In genomic region chr14:91503000-91503504, GRCh38 we compare ENCODE assay signal across 23 cellular contexts. TPM values are rescaled to one million over a fixed set of nuclear protein-coding genes. Genes with fewer than 3 reads are reported as not detected.
DNase-seq lines count a peak whose midpoint lies in the region; ATAC-seq and TF ChIP-seq lines count a peak whose summit lies in the region.
"Had no signal": no experiment of that assay in that cellular context is flagged by ENCODE, and none has a peak within 500 bp of the region (broad histone marks: within the 10 kb centered on the region; RNA-seq: fewer than 3 reads in every experiment).

No MANE protein-coding gene starts in this region.

- H3K9ac ChIP-seq in IMR-90 (ENCODE audit: low read depth, low read length): no peak overlapping the region

- H3K9me3 Mint-ChIP-seq in activated CD8-positive, alpha-beta memory T cell treated with anti-CD3 and anti-CD28 coated beads, Interleukin-2, amount 10 ng/mL, durations not matched to agents 7 days and 5 days (ENCODE audit: low read depth): no peaks in the 10 kb centered on the region
- H3K9me3 Mint-ChIP-seq in effector memory CD8-positive, alpha-beta T cell: no peaks in the 10 kb centered on the region
- no peaks in the 10 kb centered on the region for H3K9me3 Mint-ChIP-seq in progenitor cell of endocrine pancreas (ENCODE audit: low read depth)
- H3K9me3 Mint-ChIP-seq: activated CD4-positive, alpha-beta memory T cell treated with anti-CD3 and anti-CD28 coated beads for 36 hours; activated naive CD8-positive, alpha-beta T cell treated with anti-CD3 and anti-CD28 coated beads, Interleukin-2, amount 10 ng/mL, durations not matched to agents 7 days and 5 days; type B pancreatic cell had no signal

- TF ChIP-seq POLR2A in IMR-90 (IDR thresholded peaks at IDR 0.05; ENCODE audit: low read depth, low read length) (no peak), GM18505 (IDR thresholded peaks at IDR 0.05; ENCODE audit: borderline replicate concordance, extremely low read depth, insufficient read depth, insufficient read length) (no peak)

- POLR2A ChIA-PET in IMR-90 (lab: Charles Lee; ENCODE audit: unreplicated experiment): interaction anchor here (0.6 kb wide), 1 partner anchor 1831 kb away, joined by 4 read pairs; no protein-coding TSS in a partner anchor

- no peak overlapping the region for H4K91ac ChIP-seq in IMR-90 (ENCODE audit: insufficient read depth, low read depth, low read length)

- H2AFZ ChIP-seq in IMR-90 (replicated peaks; ENCODE audit: low read length, poor library complexity): no peak overlapping the region

- H3K79me1 ChIP-seq in IMR-90 (ENCODE audit: low read depth in 1 of 2, low read length in 2 of 2): peaks cover 4 to 30% of the 10 kb centered on the region in 2 experiments

- H3K27me3 ChIP-seq in IMR-90 (ENCODE audit: control insufficient read depth, insufficient read depth, low read length): no peaks in the 10 kb centered on the region
- H3K27me3 ChIP-seq: gastrocnemius medialis had no signal

- H4K8ac ChIP-seq in IMR-90 (ENCODE audit: low read depth in 2 of 2, low read length in 2 of 2): no peak overlapping the region

- H2BK20ac ChIP-seq in IMR-90 (ENCODE audit: low read depth, low read length): no peak overlapping the region

- H3K27ac ChIP-seq in IMR-90 (ENCODE audit: insufficient read depth, low read length): no peak overlapping the region
- H3K27ac ChIP-seq: gastrocnemius medialis, WERI-Rb-1 had no signal

- no peak for TF ChIP-seq RAD21 in IMR-90 (IDR thresholded peaks at IDR 0.05; ENCODE audit: low read length)

- dilution Hi-C loops in IMR-90 (cut with HindIII; ENCODE audit: low sequenced_read_pairs, unreplicated experiment): no loop called here

- peaks cover 19% of the 10 kb centered on the region for H3K9me1 ChIP-seq in IMR-90 (ENCODE audit: insufficient read depth, low read length)

- no peaks in the 10 kb centered on the region for H3K9me3 ChIP-seq in IMR-90 (ENCODE audit: control insufficient read depth, insufficient read depth, low read length)
- H3K9me3 ChIP-seq: gastrocnemius medialis had no signal

- H3K56ac ChIP-seq in IMR-90 (ENCODE audit: extremely low read depth, insufficient read depth, low read length): no peak overlapping the region

- H3K4me1 ChIP-seq in IMR-90 (ENCODE audit: control insufficient read depth, insufficient read depth, low read length): peaks cover 3% of the 10 kb centered on the region; the same call in 1 of the 2 replicates

- H3K14ac ChIP-seq in IMR-90 (replicated peaks; ENCODE audit: low read depth, low read length): 0 out of 2 replicates have a peak overlapping the region, but pooled peaks have one; percentile 19

- 80% methylated on average over 1 of the region's 4 CpGs; no CpG with 5 or more reads in 1 of the 2 experiments for WGBS in IMR-90 (ENCODE audit: extremely low coverage in 2 of 2, insufficient read length in 1 of 2), 2 experiments

- no peak overlapping the region for H4K5ac ChIP-seq in IMR-90 (ENCODE audit: low read depth, low read length)

- H3K4me3 Mint-ChIP-seq in activated CD8-positive, alpha-beta memory T cell treated with anti-CD3 and anti-CD28 coated beads, Interleukin-2, amount 10 ng/mL, durations not matched to agents 7 days and 5 days: no peak overlapping the region
- peak overlapping the region; percentile 43 to 55 for H3K4me3 Mint-ChIP-seq in effector memory CD8-positive, alpha-beta T cell
- no peak overlapping the region for H3K4me3 Mint-ChIP-seq in progenitor cell of endocrine pancreas (ENCODE audit: low read depth)
- H3K4me3 Mint-ChIP-seq: activated CD4-positive, alpha-beta memory T cell treated with anti-CD3 and anti-CD28 coated beads for 36 hours; activated naive CD8-positive, alpha-beta T cell treated with anti-CD3 and anti-CD28 coated beads, Interleukin-2, amount 10 ng/mL, durations not matched to agents 7 days and 5 days; B cell; type B pancreatic cell had no signal

- no peak overlapping the region for H3K18ac ChIP-seq in IMR-90 (ENCODE audit: low read depth, low read length)

- peak overlapping the region; percentile 38 for H3K27ac Mint-ChIP-seq in activated CD8-positive, alpha-beta memory T cell treated with anti-CD3 and anti-CD28 coated beads, Interleukin-2, amount 10 ng/mL, durations not matched to agents 7 days and 5 days
- H3K27ac Mint-ChIP-seq in effector memory CD8-positive, alpha-beta T cell: peak overlapping the region in 1 of 2 donors; percentile 56
- H3K27ac Mint-ChIP-seq in progenitor cell of endocrine pancreas: peak overlapping the region; percentile 4
- H3K27ac Mint-ChIP-seq: activated CD4-positive, alpha-beta memory T cell treated with anti-CD3 and anti-CD28 coated beads for 36 hours; type B pancreatic cell had no signal

- no peak for DNase-seq in activated CD8-positive, alpha-beta memory T cell treated with anti-CD3 and anti-CD28 coated beads, Interleukin-2, amount 10 ng/mL, durations not matched to agents 7 days and 5 days
- DNase-seq in activated CD8-positive, alpha-beta memory T cell treated with anti-CD3 and anti-CD28 coated beads, Interleukin-2, amount 50 U/mL, for 4 hours: no peak
- DNase-seq in IMR-90 (no peak), progenitor cell of endocrine pancreas (ENCODE audit: low spot score, unreplicated experiment) (no peak), NCI-H524 (lab: John Stamatoyannopoulos, UW) (no peak), KBM-7 (no peak)
- DNase-seq in effector memory CD8-positive, alpha-beta T cell: no peak
- DNase-seq: activated CD4-positive, alpha-beta memory T cell treated with anti-CD3 and anti-CD28 coated beads for 36 hours; activated naive CD8-positive, alpha-beta T cell treated with anti-CD3 and anti-CD28 coated beads, Interleukin-2, amount 10 ng/mL, durations not matched to agents 7 days and 5 days; activated T-cell treated with anti-CD3 and anti-CD28 coated beads, Interleukin-2, amount 50 U/mL, for 48 hours; effector memory CD4-positive, alpha-beta T cell; gastrocnemius medialis; GOT3; hypothalamus; NCI-H1105 treated with DMSO at 0.1 percent for 48 hours; NCI-H510A; occipital lobe; WERI-Rb-1 had no signal

- in situ Hi-C loops in IMR-90 (cut with MboI; ENCODE audit: low sequenced_read_pairs) (loop anchor here (25.0 kb wide), 1 partner anchor 1809 kb away; no protein-coding TSS in a partner anchor), KBM-7 (cut with MboI; ENCODE audit: low pct_unique_long_range_greater_than_20kb, low sequenced_read_pairs) (no loop called here)

- peak overlapping the region; percentile 26 for H2BK5ac ChIP-seq in IMR-90 (ENCODE audit: low read depth, low read length, poor library complexity, severe bottlenecking)

- H2BK120ac ChIP-seq in IMR-90 (ENCODE audit: low read depth, low read length): no peak overlapping the region

- 0 out of 2 replicates have a peak overlapping the region, but pooled peaks have one; percentile 24 for H3K23ac ChIP-seq in IMR-90 (ENCODE audit: low read depth, low read length)

- H3K4ac ChIP-seq in IMR-90 (ENCODE audit: low read depth, low read length): no peak overlapping the region

- H3K36me3 ChIP-seq in IMR-90 (ENCODE audit: control insufficient read depth, insufficient read depth, low read length): peaks cover 12% of the 10 kb centered on the region
- H3K36me3 ChIP-seq: gastrocnemius medialis had no signal

- TF ChIP-seq CTCF in IMR-90 (conservative IDR thresholded peaks at IDR 0.05; ENCODE audit: low read depth, low read length) (no peak), progenitor cell of endocrine pancreas (IDR thresholded peaks at IDR 0.05; ENCODE audit: unreplicated experiment) (no peak)

- no peak overlapping the region for H2AK5ac ChIP-seq in IMR-90 (ENCODE audit: low read depth, low read length)

- intact Hi-C loops in IMR-90 (cut with micrococcal nuclease): no loop called here

- peak overlapping the region; percentile 55 for H2AK9ac ChIP-seq in IMR-90 (replicated peaks; ENCODE audit: low read depth, low read length, poor library complexity)

- no peak overlapping the region for H3K4me2 ChIP-seq in IMR-90 (ENCODE audit: low read depth, low read length)

- H3K4me1 Mint-ChIP-seq in activated CD8-positive, alpha-beta memory T cell treated with anti-CD3 and anti-CD28 coated beads, Interleukin-2, amount 10 ng/mL, durations not matched to agents 7 days and 5 days: peaks cover 54% of the 10 kb centered on the region
- H3K4me1 Mint-ChIP-seq in effector memory CD8-positive, alpha-beta T cell (ENCODE audit: low read depth in 2 of 2): peaks cover 38 to 66% of the 10 kb centered on the region in 2 donors
- peaks cover 5% of the 10 kb centered on the region for H3K4me1 Mint-ChIP-seq in progenitor cell of endocrine pancreas (ENCODE audit: low read depth)

- no peak for ATAC-seq in activated CD8-positive, alpha-beta memory T cell treated with anti-CD3 and anti-CD28 coated beads, Interleukin-2, amount 10 ng/mL, durations not matched to agents 7 days and 5 days
- ATAC-seq in IMR-90 (ENCODE audit: low read depth) (no peak), GM18505 (IDR thresholded peaks at IDR 0.05; ENCODE audit: unreplicated experiment) (no peak)
- ATAC-seq in effector memory CD8-positive, alpha-beta T cell (replicated peaks): no peak
- ATAC-seq: esophagus mucosa, gastrocnemius medialis had no signal

- CTCF ChIA-PET in activated CD8-positive, alpha-beta memory T cell treated with anti-CD3 and anti-CD28 coated beads, Interleukin-2, amount 10 ng/mL, durations not matched to agents 7 days and 5 days (lab: Charles Lee): no interaction called here
- CTCF ChIA-PET in IMR-90 (lab: Yijun Ruan, JAX): interaction anchor here (0.7 kb wide), 1 partner anchor 11 kb away, joined by 3 read pairs; no protein-coding TSS in a partner anchor

- no peaks in the 10 kb centered on the region for H3K27me3 Mint-ChIP-seq in activated CD8-positive, alpha-beta memory T cell treated with anti-CD3 and anti-CD28 coated beads, Interleukin-2, amount 10 ng/mL, durations not matched to agents 7 days and 5 days
- H3K27me3 Mint-ChIP-seq in effector memory CD8-positive, alpha-beta T cell: no peaks in the 10 kb centered on the region
- H3K27me3 Mint-ChIP-seq in progenitor cell of endocrine pancreas: no peaks in the 10 kb centered on the region
- H3K27me3 Mint-ChIP-seq: activated CD4-positive, alpha-beta memory T cell treated with anti-CD3 and anti-CD28 coated beads for 36 hours; activated naive CD8-positive, alpha-beta T cell treated with anti-CD3 and anti-CD28 coated beads, Interleukin-2, amount 10 ng/mL, durations not matched to agents 7 days and 5 days; B cell; brain; type B pancreatic cell had no signal

- H3K4me3 ChIP-seq in IMR-90 (ENCODE audit: insufficient read depth, low read depth, low read length): no peak overlapping the region
- H3K4me3 ChIP-seq: gastrocnemius medialis had no signal

- no TSS peak for BruUV-seq in IMR-90 (replicated peaks; lab: Mats Ljungman, UMichigan)

- H2BK15ac ChIP-seq in IMR-90 (ENCODE audit: low read depth, low read length): no peak overlapping the region

- peaks cover 54% of the 10 kb centered on the region for H3K36me3 Mint-ChIP-seq in activated CD8-positive, alpha-beta memory T cell treated with anti-CD3 and anti-CD28 coated beads, Interleukin-2, amount 10 ng/mL, durations not matched to agents 7 days and 5 days
- peaks cover 81% of the 10 kb centered on the region for H3K36me3 Mint-ChIP-seq in effector memory CD8-positive, alpha-beta T cell (ENCODE audit: insufficient read depth)
- H3K36me3 Mint-ChIP-seq in progenitor cell of endocrine pancreas (ENCODE audit: insufficient read depth): peaks cover 16% of the 10 kb centered on the region

- H4K20me1 ChIP-seq in IMR-90 (ENCODE audit: insufficient read depth, low read length): peaks cover 92% of the 10 kb centered on the region

RNA-seq across cellular contexts. Expression of gene PPP4R3A, which starts 7.1 kb away (rescaled TPM):
- total RNA-seq in activated CD8-positive, alpha-beta memory T cell treated with anti-CD3 and anti-CD28 coated beads, Interleukin-2, amount 10 ng/mL, durations not matched to agents 7 days and 5 days: 100 to 1,000 TPM; 138 to 148 TPM
- 28.9 and 46.4 TPM in 2 replicates for total RNA-seq in IMR-90 (2012; rRNA removed)
- polyA plus RNA-seq in IMR-90 (2012; rRNA removed): 25.2 and 28.2 TPM in 2 replicates
- 8.3 and 12.0 TPM in 2 replicates for polyA plus RNA-seq in IMR-90 (2012; cell fraction: cytosol; rRNA removed)
- polyA plus RNA-seq in IMR-90 (2012; cell fraction: nucleus; rRNA removed; ENCODE audit: low replicate concordance): 7.1 and 65.4 TPM in 2 replicates
- total RNA-seq in progenitor cell of endocrine pancreas: 119 and 120 TPM in 2 replicates

Comparison
In these comparisons a context has a peak if more than half of its experiments do, and no peak if none do; other contexts are left out.
1. H3K4me3 Mint-ChIP-seq: peak in effector memory CD8-positive, alpha-beta T cell (2 of 2); none in activated CD8-positive, alpha-beta memory T cell treated with anti-CD3 and anti-CD28 coated beads, Interleukin-2, amount 10 ng/mL, durations not matched to agents 7 days and 5 days (single experiment) and progenitor cell of endocrine pancreas (single experiment).